In genomic region chr10:42933454-42934340, GRCh38 we compare ENCODE assay signal across 8 cellular contexts.
A peak's percentile ranks its signal among the peaks of the same experiment; 100 is the strongest.
DNase-seq lines count a peak whose midpoint lies in the region; ATAC-seq, FAIRE-seq and TF ChIP-seq lines count a peak whose summit lies in the region.

No MANE protein-coding gene starts in this region.

- H3K27me3 ChIP-seq in small intestine (ENCODE audit: control insufficient read depth in 2 of 2, insufficient read depth in 2 of 2, low read length in 2 of 2): peaks cover 6 to 12% of the 10 kb centered on the region in 2 donors

- H3K4me1 ChIP-seq in small intestine (ENCODE audit: control insufficient read depth in 2 of 2, insufficient read depth in 1 of 2, low read depth in 1 of 2, low read length in 1 of 2): no peaks in the 10 kb centered on the region

- POLR2A ChIA-PET in MCF 10A (lab: Yijun Ruan, JAX): no interaction called here

- no peaks in the 10 kb centered on the region for H3K9me3 ChIP-seq in small intestine (ENCODE audit: control insufficient read depth, low read depth)

- no peak overlapping the region for H3K4me3 Mint-ChIP-seq in activated CD8-positive, alpha-beta memory T cell treated with anti-CD3 and anti-CD28 coated beads, Interleukin-2, amount 10 ng/mL, durations not matched to agents 7 days and 5 days
- no peak overlapping the region for H3K4me3 Mint-ChIP-seq in activated T-helper 1 cell treated with anti-CD3 and anti-CD28 coated beads, Interleukin-12 subunit alpha, Interleukin-12 subunit beta, Interleukin-2, Interleukin-4 antibody, amounts not matched to agents 30 ng/mL and 10 ng/mL and 1 ng/mL, durations not matched to agents 14 hours and 24 hours and 36 hours
- no peak overlapping the region for H3K4me3 Mint-ChIP-seq in MCF 10A (ENCODE audit: unreplicated experiment)

- DNase-seq in M059J (ENCODE audit: low read depth): peak; percentile 3
- peak; percentile 27 for DNase-seq in activated CD8-positive, alpha-beta memory T cell treated with anti-CD3 and anti-CD28 coated beads, Interleukin-2, amount 10 ng/mL, durations not matched to agents 7 days and 5 days
- DNase-seq in left ventricle myocardium superior: peak; percentile 43
- DNase-seq in small intestine: peak; percentile 35
- DNase-seq in activated T-helper 1 cell treated with anti-CD3 and anti-CD28 coated beads, Interleukin-12 subunit alpha, Interleukin-12 subunit beta, Interleukin-2, Interleukin-4 antibody, amounts not matched to agents 30 ng/mL and 10 ng/mL and 1 ng/mL, durations not matched to agents 14 hours and 24 hours and 36 hours (ENCODE audit: low spot score): no peak
- no peak for DNase-seq in NOMO-1 treated with dmso at 0.1 percent for 144 hours (lab: John Stamatoyannopoulos, UW; ENCODE audit: unreplicated experiment)
- DNase-seq in GM19240 (ENCODE audit: insufficient read length, low spot score): no peak
- DNase-seq in MCF 10A (ENCODE audit: unreplicated experiment): no peak

- CTCF ChIA-PET in activated CD8-positive, alpha-beta memory T cell treated with anti-CD3 and anti-CD28 coated beads, Interleukin-2, amount 10 ng/mL, durations not matched to agents 7 days and 5 days (lab: Charles Lee): interaction anchor here (1.5 kb wide), 1 partner anchor 13 kb away, joined by 3 read pairs; no protein-coding TSS in a partner anchor
- CTCF ChIA-PET in MCF 10A (lab: Yijun Ruan, JAX): interaction anchor here (1.0 kb wide), 1 partner anchor 31 kb away, joined by 3 read pairs; no protein-coding TSS in a partner anchor

- peaks cover 34% of the 10 kb centered on the region for H3K27me3 Mint-ChIP-seq in activated CD8-positive, alpha-beta memory T cell treated with anti-CD3 and anti-CD28 coated beads, Interleukin-2, amount 10 ng/mL, durations not matched to agents 7 days and 5 days
- peaks cover 27% of the 10 kb centered on the region for H3K27me3 Mint-ChIP-seq in activated T-helper 1 cell treated with anti-CD3 and anti-CD28 coated beads, Interleukin-12 subunit alpha, Interleukin-12 subunit beta, Interleukin-2, Interleukin-4 antibody, amounts not matched to agents 30 ng/mL and 10 ng/mL and 1 ng/mL, durations not matched to agents 14 hours and 24 hours and 36 hours (ENCODE audit: insufficient read depth)
- H3K27me3 Mint-ChIP-seq in MCF 10A (ENCODE audit: insufficient read depth, unreplicated experiment): no peaks in the 10 kb centered on the region

- intact Hi-C loops in left ventricle myocardium superior (cut with micrococcal nuclease) (no loop called here), MCF 10A (cut with micrococcal nuclease) (no loop called here)
- intact Hi-C loops in activated T-helper 1 cell treated with anti-CD3 and anti-CD28 coated beads, Interleukin-12 subunit alpha, Interleukin-12 subunit beta, Interleukin-2, Interleukin-4 antibody, amounts not matched to agents 30 ng/mL and 10 ng/mL and 1 ng/mL, durations not matched to agents 14 hours and 24 hours and 36 hours (cut with micrococcal nuclease): no loop called here

- WGBS in small intestine, 3 donors: 4 to 6% (median 5%) methylated on average over 43 to 57 of the region's 57 CpGs

- peak overlapping the region in 1 of 2 donors; percentile 1 for H3K4me3 ChIP-seq in small intestine (ENCODE audit: low read depth in 1 of 2, low read length in 2 of 2)

- no peak for TF ChIP-seq CTCF in MCF 10A (IDR thresholded peaks at IDR 0.05; ENCODE audit: unreplicated experiment)

- no peaks in the 10 kb centered on the region for H3K36me3 Mint-ChIP-seq in activated CD8-positive, alpha-beta memory T cell treated with anti-CD3 and anti-CD28 coated beads, Interleukin-2, amount 10 ng/mL, durations not matched to agents 7 days and 5 days
- H3K36me3 Mint-ChIP-seq in activated T-helper 1 cell treated with anti-CD3 and anti-CD28 coated beads, Interleukin-12 subunit alpha, Interleukin-12 subunit beta, Interleukin-2, Interleukin-4 antibody, amounts not matched to agents 30 ng/mL and 10 ng/mL and 1 ng/mL, durations not matched to agents 14 hours and 24 hours and 36 hours (ENCODE audit: low read depth): no peaks in the 10 kb centered on the region
- no peaks in the 10 kb centered on the region for H3K36me3 Mint-ChIP-seq in MCF 10A (ENCODE audit: insufficient read depth, unreplicated experiment)

- no peak overlapping the region for H3K27ac Mint-ChIP-seq in activated CD8-positive, alpha-beta memory T cell treated with anti-CD3 and anti-CD28 coated beads, Interleukin-2, amount 10 ng/mL, durations not matched to agents 7 days and 5 days
- H3K27ac Mint-ChIP-seq in activated T-helper 1 cell treated with anti-CD3 and anti-CD28 coated beads, Interleukin-12 subunit alpha, Interleukin-12 subunit beta, Interleukin-2, Interleukin-4 antibody, amounts not matched to agents 30 ng/mL and 10 ng/mL and 1 ng/mL, durations not matched to agents 14 hours and 24 hours and 36 hours: no peak overlapping the region
- no peak overlapping the region for H3K27ac Mint-ChIP-seq in MCF 10A (ENCODE audit: low read depth, unreplicated experiment)

- H3K4me1 Mint-ChIP-seq in activated CD8-positive, alpha-beta memory T cell treated with anti-CD3 and anti-CD28 coated beads, Interleukin-2, amount 10 ng/mL, durations not matched to agents 7 days and 5 days: peaks cover 6% of the 10 kb centered on the region
- H3K4me1 Mint-ChIP-seq in activated T-helper 1 cell treated with anti-CD3 and anti-CD28 coated beads, Interleukin-12 subunit alpha, Interleukin-12 subunit beta, Interleukin-2, Interleukin-4 antibody, amounts not matched to agents 30 ng/mL and 10 ng/mL and 1 ng/mL, durations not matched to agents 14 hours and 24 hours and 36 hours (ENCODE audit: low read depth): no peaks in the 10 kb centered on the region
- H3K4me1 Mint-ChIP-seq in MCF 10A (ENCODE audit: insufficient read depth, unreplicated experiment): no peaks in the 10 kb centered on the region

- no TSS peak for BruUV-seq in MCF 10A (replicated peaks; lab: Mats Ljungman, UMichigan)

- H3K36me3 ChIP-seq in small intestine (ENCODE audit: control insufficient read depth in 2 of 2, insufficient read depth in 2 of 2, low read length in 2 of 2): no peaks in the 10 kb centered on the region

- no peak overlapping the region for H3K27ac ChIP-seq in small intestine (ENCODE audit: low read depth in 1 of 2, low read length in 1 of 2)

- FAIRE-seq in small intestine (lab: Jason Lieb, UNC): no peak

- no peaks in the 10 kb centered on the region for H3K9me3 Mint-ChIP-seq in activated CD8-positive, alpha-beta memory T cell treated with anti-CD3 and anti-CD28 coated beads, Interleukin-2, amount 10 ng/mL, durations not matched to agents 7 days and 5 days (ENCODE audit: low read depth)
- H3K9me3 Mint-ChIP-seq in activated T-helper 1 cell treated with anti-CD3 and anti-CD28 coated beads, Interleukin-12 subunit alpha, Interleukin-12 subunit beta, Interleukin-2, Interleukin-4 antibody, amounts not matched to agents 30 ng/mL and 10 ng/mL and 1 ng/mL, durations not matched to agents 14 hours and 24 hours and 36 hours: no peaks in the 10 kb centered on the region
- H3K9me3 Mint-ChIP-seq in MCF 10A (ENCODE audit: unreplicated experiment): peaks cover 20% of the 10 kb centered on the region

- no peak for ATAC-seq in activated CD8-positive, alpha-beta memory T cell treated with anti-CD3 and anti-CD28 coated beads, Interleukin-2, amount 10 ng/mL, durations not matched to agents 7 days and 5 days
- ATAC-seq in left ventricle myocardium superior: peak; percentile 64

Comparison
In these comparisons a context has a peak if more than half of its experiments do, and no peak if none do; other contexts are left out.
1. DNase-seq: peak in M059J (single experiment), activated CD8-positive, alpha-beta memory T cell treated with anti-CD3 and anti-CD28 coated beads, Interleukin-2, amount 10 ng/mL, durations not matched to agents 7 days and 5 days (single experiment), left ventricle myocardium superior (single experiment) and small intestine (single experiment); none in activated T-helper 1 cell treated with anti-CD3 and anti-CD28 coated beads, Interleukin-12 subunit alpha, Interleukin-12 subunit beta, Interleukin-2, Interleukin-4 antibody, amounts not matched to agents 30 ng/mL and 10 ng/mL and 1 ng/mL, durations not matched to agents 14 hours and 24 hours and 36 hours (single experiment), NOMO-1 treated with dmso at 0.1 percent for 144 hours (single experiment), GM19240 (single experiment) and MCF 10A (single experiment).